In genomic region chr15:79967331-79968182, GRCh38 we compare ENCODE assay signal across 12 cellular contexts. TPM values are rescaled to one million over a fixed set of nuclear protein-coding genes. Genes with fewer than 3 reads are reported as not detected.
A peak's percentile ranks its signal among the peaks of the same experiment; 100 is the strongest.
DNase-seq lines count a peak whose midpoint lies in the region; ATAC-seq, FAIRE-seq and TF ChIP-seq lines count a peak whose summit lies in the region.
"Had no signal": no experiment of that assay in that cellular context is flagged by ENCODE, and none has a peak within 500 bp of the region (broad histone marks: within the 10 kb centered on the region; RNA-seq: fewer than 3 reads in every experiment).

No MANE protein-coding gene starts in this region.

- peak overlapping the region; percentile 9; the same call in 1 of the 2 replicates for H2AFZ ChIP-seq in Loucy (ENCODE audit: low read length)

- TF ChIP-seq CTCF in Loucy (conservative IDR thresholded peaks at IDR 0.05; ENCODE audit: low read length), result no peak
- TF ChIP-seq CTCF in pancreas (IDR thresholded peaks at IDR 0.05), result no peak

- peaks cover 7% of the 10 kb centered on the region for H3K9me3 Mint-ChIP-seq in activated T-cell treated with anti-CD3 and anti-CD28 coated beads, Interleukin-2, amount 50 U/mL, for 24 hours
- peaks cover 5% of the 10 kb centered on the region for H3K9me3 Mint-ChIP-seq in memory B cell

- H3K4me1 Mint-ChIP-seq in activated T-cell treated with anti-CD3 and anti-CD28 coated beads, Interleukin-2, amount 50 U/mL, for 24 hours (ENCODE audit: low read depth), result peaks cover 62% of the 10 kb centered on the region
- H3K4me1 Mint-ChIP-seq in memory B cell, result peaks cover 49% of the 10 kb centered on the region

- peaks cover 0 to 25% (median 0%) of the 10 kb centered on the region in 11 experiments; a peak in 5 of 22 replicates for H3K36me3 ChIP-seq in BLaER1 treated with 17β-estradiol and CSF1 and Interleukin-3, amounts not matched to agents 10 nM and 100 nM
- H3K36me3 ChIP-seq in Loucy (ENCODE audit: insufficient read depth, low read length), result no peaks in the 10 kb centered on the region
- no peaks in the 10 kb centered on the region for H3K36me3 ChIP-seq in pancreas

- peak; percentile 58 for DNase-seq in activated T-cell treated with anti-CD3 and anti-CD28 coated beads, Interleukin-2, amount 50 U/mL, for 24 hours
- DNase-seq in memory B cell (ENCODE audit: low spot score in 2 of 2), result no peak
- DNase-seq in KG1 (lab: John Stamatoyannopoulos, UW), result no peak
- DNase-seq in Ammon's horn (ENCODE audit: low spot score), result no peak
- DNase-seq in pancreas, result no peak
- DNase-seq: GDM1, NCI-H748 treated with DMSO at 0.1 percent for 48 hours, SW 1271 had no signal

- H3K4me2 ChIP-seq in BLaER1 treated with 17β-estradiol and CSF1 and Interleukin-3, amounts not matched to agents 10 nM and 100 nM, result peak overlapping the region in 7 of 11 experiments; percentile 24 to 88 (median 65); a peak in 9 of 22 replicates
- no peak overlapping the region for H3K4me2 ChIP-seq in Loucy (ENCODE audit: low read depth, low read length, poor library complexity, severe bottlenecking)

- 80 to 83% methylated on average over 9 of the region's 9 CpGs for WGBS in pancreas, 2 donors

- H3F3A ChIP-seq in Loucy (ENCODE audit: low read depth), result no peaks in the 10 kb centered on the region

- no peak overlapping the region for H3K27ac ChIP-seq in BLaER1 treated with 17β-estradiol and CSF1 and Interleukin-3, amounts not matched to agents 10 nM and 100 nM
- no peak overlapping the region for H3K27ac ChIP-seq in pancreas

- H3K27me3 ChIP-seq in BLaER1 treated with 17β-estradiol and CSF1 and Interleukin-3, amounts not matched to agents 10 nM and 100 nM, result no peaks in the 10 kb centered on the region
- H3K27me3 ChIP-seq in Loucy (ENCODE audit: insufficient read depth, low read length, poor library complexity, severe bottlenecking) (no peaks in the 10 kb centered on the region), pancreas (no peaks in the 10 kb centered on the region)

- peak overlapping the region in 4 of 10 experiments; percentile 43 to 66 (median 64); a peak in 8 of 20 replicates for H3K4me3 ChIP-seq in BLaER1 treated with 17β-estradiol and CSF1 and Interleukin-3, amounts not matched to agents 10 nM and 100 nM
- no peak overlapping the region for H3K4me3 ChIP-seq in Loucy (ENCODE audit: low read length, poor library complexity, severe bottlenecking)
- no peak overlapping the region for H3K4me3 ChIP-seq in pancreas

- ATAC-seq in memory B cell (ENCODE audit: low read depth), result no peak
- no peak for ATAC-seq in HG02678 (IDR thresholded peaks at IDR 0.05; ENCODE audit: unreplicated experiment)
- ATAC-seq in pancreas, result no peak

- H3K79me2 ChIP-seq in Loucy (ENCODE audit: insufficient read depth, low read length), result no peaks in the 10 kb centered on the region

- peak overlapping the region; percentile 99 for H3K27ac Mint-ChIP-seq in activated T-cell treated with anti-CD3 and anti-CD28 coated beads, Interleukin-2, amount 50 U/mL, for 24 hours
- peak overlapping the region; percentile 94 for H3K27ac Mint-ChIP-seq in memory B cell

- no peak for FAIRE-seq in pancreas (lab: Jason Lieb, UNC)

- peaks cover 5 to 76% (median 39%) of the 10 kb centered on the region in 10 experiments; a peak in 19 of 20 replicates for H3K4me1 ChIP-seq in BLaER1 treated with 17β-estradiol and CSF1 and Interleukin-3, amounts not matched to agents 10 nM and 100 nM
- H3K4me1 ChIP-seq in Loucy (ENCODE audit: insufficient read depth, low read length, poor library complexity, severe bottlenecking) (peaks cover 14% of the 10 kb centered on the region), pancreas (no peaks in the 10 kb centered on the region)

- peaks cover 0 to 28% (median under 1%) of the 10 kb centered on the region in 11 experiments; a peak in 5 of 22 replicates for H3K9me3 ChIP-seq in BLaER1 treated with 17β-estradiol and CSF1 and Interleukin-3, amounts not matched to agents 10 nM and 100 nM (replicated peaks in 1 of 11)
- no peaks in the 10 kb centered on the region for H3K9me3 ChIP-seq in Loucy (ENCODE audit: insufficient read depth, low read depth, low read length)
- no peaks in the 10 kb centered on the region for H3K9me3 ChIP-seq in pancreas

- no peaks in the 10 kb centered on the region for H3K9me2 ChIP-seq in Loucy (replicated peaks; ENCODE audit: low read depth, low read length)

- H3K9ac ChIP-seq in BLaER1 treated with 17β-estradiol and CSF1 and Interleukin-3, amounts not matched to agents 10 nM and 100 nM, result peak overlapping the region in 2 of 11 experiments; percentile 56 to 72; a peak in 3 of 22 replicates
- H3K9ac ChIP-seq in Loucy (ENCODE audit: low read depth, low read length, poor library complexity, severe bottlenecking), result no peak overlapping the region

- peaks cover 0 to 38% (median 0%) of the 10 kb centered on the region in 11 experiments; a peak in 4 of 22 replicates for H4K20me1 ChIP-seq in BLaER1 treated with 17β-estradiol and CSF1 and Interleukin-3, amounts not matched to agents 10 nM and 100 nM
- H4K20me1 ChIP-seq in Loucy (ENCODE audit: insufficient read depth, low read length, poor library complexity, severe bottlenecking), result no peaks in the 10 kb centered on the region

- H3K4me3 Mint-ChIP-seq in activated T-cell treated with anti-CD3 and anti-CD28 coated beads, Interleukin-2, amount 50 U/mL, for 24 hours, result peak overlapping the region; percentile 93
- H3K4me3 Mint-ChIP-seq in memory B cell, result peak overlapping the region; percentile 84

- intact Hi-C loops in pancreas (cut with DNase I), result no loop called here

- H3K27me3 Mint-ChIP-seq in activated T-cell treated with anti-CD3 and anti-CD28 coated beads, Interleukin-2, amount 50 U/mL, for 24 hours, result no peaks in the 10 kb centered on the region
- no peaks in the 10 kb centered on the region for H3K27me3 Mint-ChIP-seq in memory B cell

- peaks cover 65% of the 10 kb centered on the region for H3K36me3 Mint-ChIP-seq in activated T-cell treated with anti-CD3 and anti-CD28 coated beads, Interleukin-2, amount 50 U/mL, for 24 hours (ENCODE audit: low read depth)
- peaks cover 15% of the 10 kb centered on the region for H3K36me3 Mint-ChIP-seq in memory B cell

RNA-seq across cellular contexts. Expression of gene BCL2A1, which starts 3.4 kb away (rescaled TPM):
- 1 to 10 TPM in 4 of 6 donors, under 1 TPM in 1, not detected in 1; 0.20 to 5.2 (median 1.4) TPM for total RNA-seq in pancreas
- polyA plus RNA-seq in pancreas, result under 1 TPM; 0.77 to 0.84 TPM
- total RNA-seq: MCF 10A had no signal
